18 cellular contexts compared by ENCODE assay signal in genomic region chr16:5428932-5429331, GRCh38.
DNase-seq lines count a peak whose midpoint lies in the region; ATAC-seq and TF ChIP-seq lines count a peak whose summit lies in the region.
"Had no signal": no experiment of that assay in that cellular context is flagged by ENCODE, and none has a peak within 500 bp of the region (broad histone marks: within the 10 kb centered on the region; RNA-seq: fewer than 3 reads in every experiment).

No MANE protein-coding gene starts in this region.

- H3K27ac ChIP-seq in CD8-positive, alpha-beta memory T cell (ENCODE audit: low read depth, low read length) = no peak overlapping the region

- H3K27me3 Mint-ChIP-seq in Calu3 (ENCODE audit: unreplicated experiment) (peaks cover 87% of the 10 kb centered on the region), WTC11 (ENCODE audit: low read depth) (peaks cover 3% of the 10 kb centered on the region; the same call in 1 of the 2 replicates)
- peaks cover 4 to 5% of the 10 kb centered on the region in 2 donors for H3K27me3 Mint-ChIP-seq in CD8-positive, alpha-beta memory T cell

- H3K4me1 Mint-ChIP-seq in Calu3 (ENCODE audit: low read depth, unreplicated experiment) = no peaks in the 10 kb centered on the region
- peaks cover 19% of the 10 kb centered on the region for H3K4me1 Mint-ChIP-seq in WTC11
- H3K4me1 Mint-ChIP-seq in CD8-positive, alpha-beta memory T cell = no peaks in the 10 kb centered on the region
- H3K4me1 Mint-ChIP-seq: central memory CD8-positive, alpha-beta T cell; stimulated activated naive CD8-positive, alpha-beta T cell treated with anti-CD3 and anti-CD28 coated beads, Interleukin-15, amount 100 ng/mL, for 72 hours had no signal

- no peaks in the 10 kb centered on the region for H3K9me3 ChIP-seq in CD8-positive, alpha-beta memory T cell (ENCODE audit: low read length)

- BruUV-seq in Calu3 (replicated peaks; lab: Mats Ljungman, UMichigan) = no TSS peak

- TF ChIP-seq CTCF in Calu3 (IDR thresholded peaks at IDR 0.05; ENCODE audit: unreplicated experiment) (no peak), WTC11 (IDR thresholded peaks at IDR 0.05) (no peak)

- no peaks in the 10 kb centered on the region for H3K27me3 ChIP-seq in CD8-positive, alpha-beta memory T cell (ENCODE audit: insufficient read depth, low read length, poor library complexity, severe bottlenecking)

- no peaks in the 10 kb centered on the region for H3K4me1 ChIP-seq in CD8-positive, alpha-beta memory T cell (ENCODE audit: insufficient read depth, low read length)

- ATAC-seq in WTC11 = peak; percentile 95
- ATAC-seq: sciatic nerve; stimulated activated naive CD8-positive, alpha-beta T cell treated with anti-CD3 and anti-CD28 coated beads, Interleukin-15, amount 100 ng/mL, for 72 hours had no signal

- H3K4me3 Mint-ChIP-seq in Calu3 (ENCODE audit: low read depth, unreplicated experiment) = no peak overlapping the region
- H3K4me3 Mint-ChIP-seq in WTC11 = no peak overlapping the region
- no peak overlapping the region for H3K4me3 Mint-ChIP-seq in CD8-positive, alpha-beta memory T cell
- H3K4me3 Mint-ChIP-seq: central memory CD8-positive, alpha-beta T cell; stimulated activated naive CD8-positive, alpha-beta T cell treated with anti-CD3 and anti-CD28 coated beads, Interleukin-15, amount 100 ng/mL, for 72 hours; T-helper 2 cell treated with Interferon-gamma antibody and Interleukin-4, amounts not matched to agents 5 μg/mL and 100 μg/mL, for 36 hours had no signal

- no peaks in the 10 kb centered on the region for H3K9me3 Mint-ChIP-seq in Calu3 (ENCODE audit: low read depth, unreplicated experiment)
- no peaks in the 10 kb centered on the region for H3K9me3 Mint-ChIP-seq in WTC11
- peaks cover 0 to 5% (median 0%) of the 10 kb centered on the region in 5 donors for H3K9me3 Mint-ChIP-seq in CD8-positive, alpha-beta memory T cell
- H3K9me3 Mint-ChIP-seq: central memory CD8-positive, alpha-beta T cell; stimulated activated naive CD8-positive, alpha-beta T cell treated with anti-CD3 and anti-CD28 coated beads, Interleukin-15, amount 100 ng/mL, for 72 hours; T-helper 2 cell treated with Interferon-gamma antibody and Interleukin-4, amounts not matched to agents 5 μg/mL and 100 μg/mL, for 36 hours had no signal

- DNase-seq in Calu3 (peak; percentile 15), HT1080 (ENCODE audit: low read depth) (peak; percentile 50), WTC11 (ENCODE audit: low spot score) (peak; percentile 55), left kidney (ENCODE audit: low read depth, low spot score) (peak; percentile 30), SIG-M5 treated with dmso at 0.1 percent for 504 hours (lab: John Stamatoyannopoulos, UW; ENCODE audit: unreplicated experiment) (no peak), DMS 273 (lab: John Stamatoyannopoulos, UW; ENCODE audit: unreplicated experiment) (no peak), hippocampal formation (lab: John Stamatoyannopoulos, UW) (no peak)
- DNase-seq in CD8-positive, alpha-beta memory T cell = no peak
- DNase-seq: amygdala; effector memory CD4-positive, alpha-beta T cell; left cardiac atrium; NCI-H146; NCI-H2227 treated with DMSO at 0.1 percent for 48 hours; SHP77 treated with DMSO at 0.1 percent for 48 hours; stimulated activated naive CD8-positive, alpha-beta T cell treated with anti-CD3 and anti-CD28 coated beads, Interleukin-15, amount 100 ng/mL, for 72 hours had no signal

- no peak overlapping the region for H3K4me3 ChIP-seq in CD8-positive, alpha-beta memory T cell (ENCODE audit: low read length)

- POLR2A ChIA-PET in WTC11 (lab: Charles Lee) = interaction anchor here (0.7 kb wide), 1 partner anchor 52 kb away, joined by 3 read pairs; no protein-coding TSS in a partner anchor
- POLR2A ChIA-PET in CD8-positive, alpha-beta memory T cell (lab: Charles Lee) = no interaction called here

- intact Hi-C loops in Calu3 (cut with micrococcal nuclease; ENCODE audit: unreplicated experiment) = no loop called here

- H3K27ac Mint-ChIP-seq in Calu3 (ENCODE audit: unreplicated experiment) (no peak overlapping the region), WTC11 (no peak overlapping the region)
- no peak overlapping the region for H3K27ac Mint-ChIP-seq in CD8-positive, alpha-beta memory T cell
- H3K27ac Mint-ChIP-seq: stimulated activated naive CD8-positive, alpha-beta T cell treated with anti-CD3 and anti-CD28 coated beads, Interleukin-15, amount 100 ng/mL, for 72 hours; T-helper 2 cell treated with Interferon-gamma antibody and Interleukin-4, amounts not matched to agents 5 μg/mL and 100 μg/mL, for 36 hours had no signal

- H3K36me3 ChIP-seq in CD8-positive, alpha-beta memory T cell (ENCODE audit: insufficient read depth, low read length) = no peaks in the 10 kb centered on the region

- CTCF ChIA-PET in Calu3 (lab: Charles Lee) = no interaction called here
- CTCF ChIA-PET in WTC11 (lab: Charles Lee) = interaction anchor here (0.8 to 2.6 kb wide), 7 partner anchors 16 to 176 kb away, joined by 3 to 13 read pairs (median 3); no protein-coding TSS in a partner anchor
- CTCF ChIA-PET in CD8-positive, alpha-beta memory T cell (lab: Charles Lee) = no interaction called here

- no peaks in the 10 kb centered on the region for H3K36me3 Mint-ChIP-seq in Calu3 (ENCODE audit: insufficient read depth, unreplicated experiment)
- no peaks in the 10 kb centered on the region for H3K36me3 Mint-ChIP-seq in WTC11
- H3K36me3 Mint-ChIP-seq in CD8-positive, alpha-beta memory T cell = no peaks in the 10 kb centered on the region

TF ChIP-seq in WTC11, 78 proteins besides CTCF, POLR2A, EP300 and RAD21:
- TF ChIP-seq ZNF512 (CRISPR knock-in tag; IDR thresholded peaks at IDR 0.05; ENCODE audit: borderline replicate concordance) (no peak), HMGA2 (CRISPR knock-in tag; IDR thresholded peaks at IDR 0.05) (no peak), USF2 (CRISPR knock-in tag; IDR thresholded peaks at IDR 0.05) (no peak), GTF2I (CRISPR knock-in tag; conservative IDR thresholded peaks at IDR 0.05) (0 out of 2 replicates have a peak, but pooled peaks have one; percentile 35), NFYB (CRISPR knock-in tag; conservative IDR thresholded peaks at IDR 0.05; ENCODE audit: low read depth) (no peak), ZNF232 (CRISPR knock-in tag; IDR thresholded peaks at IDR 0.05) (no peak), ZNF121 (CRISPR knock-in tag; IDR thresholded peaks at IDR 0.05) (0 out of 2 replicates have a peak, but pooled peaks have one; percentile 42), ESRRA (CRISPR knock-in tag; IDR thresholded peaks at IDR 0.05; ENCODE audit: borderline replicate concordance) (no peak), ELF4 (CRISPR knock-in tag; IDR thresholded peaks at IDR 0.05; ENCODE audit: low read depth) (no peak), ZNF317 (CRISPR knock-in tag; IDR thresholded peaks at IDR 0.05; ENCODE audit: borderline replicate concordance, low read depth) (no peak), TEAD1 (CRISPR knock-in tag; IDR thresholded peaks at IDR 0.05) (no peak), STAT6 (CRISPR knock-in tag; conservative IDR thresholded peaks at IDR 0.05; ENCODE audit: low read depth) (no peak), ATF1 (CRISPR knock-in tag; IDR thresholded peaks at IDR 0.05) (no peak), FOXP1 (CRISPR knock-in tag; IDR thresholded peaks at IDR 0.05; ENCODE audit: borderline replicate concordance) (no peak), EMX1 (CRISPR knock-in tag; IDR thresholded peaks at IDR 0.05) (no peak)

Comparison
In these comparisons a context has a peak if more than half of its experiments do, and no peak if none do; other contexts are left out.
1. DNase-seq: peak in Calu3 (single experiment), HT1080 (single experiment), WTC11 (single experiment) and left kidney (single experiment); none in CD8-positive, alpha-beta memory T cell (0 of 5), SIG-M5 treated with dmso at 0.1 percent for 504 hours (single experiment), DMS 273 (single experiment) and hippocampal formation (0 of 2).